ENCODE assay signal across 22 cellular contexts in genomic region chr3:183330881-183331280, GRCh38.
A peak's percentile ranks its signal among the peaks of the same experiment; 100 is the strongest.
DNase-seq lines count a peak whose midpoint lies in the region; ATAC-seq and TF ChIP-seq lines count a peak whose summit lies in the region.
"Had no signal": no experiment of that assay in that cellular context is flagged by ENCODE, and none has a peak within 500 bp of the region (broad histone marks: within the 10 kb centered on the region; RNA-seq: fewer than 3 reads in every experiment).

No MANE protein-coding gene starts in this region.

- in situ Hi-C loops in KBM-7 (cut with MboI; ENCODE audit: low pct_unique_long_range_greater_than_20kb, low sequenced_read_pairs) = no loop called here

- H3K9me3 ChIP-seq in iPS DF 6.9 (ENCODE audit: control insufficient read depth, insufficient read depth, low read length) = no peaks in the 10 kb centered on the region
- H3K9me3 ChIP-seq in heart left ventricle = no peaks in the 10 kb centered on the region
- H3K9me3 ChIP-seq: esophagus muscularis mucosa, prostate gland, testis had no signal

- peak overlapping the region; percentile 8; the same call in 2 of the 3 replicates for H3K4me3 Mint-ChIP-seq in GM23338
- H3K4me3 Mint-ChIP-seq in mesothelial cell of epicardium = no peak overlapping the region
- H3K4me3 Mint-ChIP-seq: activated CD8-positive, alpha-beta T cell treated with anti-CD3 and anti-CD28 coated beads, Interleukin-2, amount 10 ng/mL, durations not matched to agents 7 days and 5 days; activated naive CD8-positive, alpha-beta T cell; CD4-positive, alpha-beta memory T cell; immature natural killer cell; neural crest cell; stimulated activated effector memory CD8-positive, alpha-beta T cell treated with anti-CD3 and anti-CD28 coated beads, Interleukin-12 subunit alpha, Interleukin-12 subunit beta, amount 100 ng/mL, for 72 hours had no signal

- no peak for TF ChIP-seq POLR2A in heart left ventricle (IDR thresholded peaks at IDR 0.05)

- DNase-seq in GM23338 (ENCODE audit: low spot score) = peak; percentile 63
- DNase-seq in KBM-7 = peak; percentile 20
- peak; percentile 40 for DNase-seq in OCI-M1 (lab: John Stamatoyannopoulos, UW)
- DNase-seq in iPS DF 6.9 (ENCODE audit: low read depth, low spot score) = peak; percentile 45
- DNase-seq in mesothelial cell of epicardium (ENCODE audit: low spot score in 2 of 2, unreplicated experiment in 2 of 2) = no peak
- DNase-seq in heart left ventricle = no peak
- DNase-seq: activated CD4-positive, CD25-positive, alpha-beta regulatory T cell; activated CD8-positive, alpha-beta T cell treated with anti-CD3 and anti-CD28 coated beads, Interleukin-2, amount 10 ng/mL, durations not matched to agents 7 days and 5 days; CD4-positive, alpha-beta memory T cell; DND-41; effector CD8-positive, alpha-beta T cell; immature natural killer cell; MM.1S; NCI-H1436 treated with DMSO at 0.1 percent for 48 hours; NCI-H446; testis had no signal

- H4K20me1 ChIP-seq in GM23338 (replicated peaks; ENCODE audit: insufficient read depth) = no peaks in the 10 kb centered on the region

- H3K27me3 Mint-ChIP-seq in GM23338 (ENCODE audit: insufficient read depth, low read depth, poor library complexity) (peaks cover 8% of the 10 kb centered on the region), mesothelial cell of epicardium (ENCODE audit: low read depth) (no peaks in the 10 kb centered on the region)
- H3K27me3 Mint-ChIP-seq: activated naive CD8-positive, alpha-beta T cell; CD4-positive, alpha-beta memory T cell had no signal

- H3K27me3 ChIP-seq in GM23338 (ENCODE audit: insufficient read depth) = no peaks in the 10 kb centered on the region
- H3K27me3 ChIP-seq in iPS DF 6.9 (ENCODE audit: control insufficient read depth, insufficient read depth, low read length) = no peaks in the 10 kb centered on the region
- H3K27me3 ChIP-seq in heart left ventricle = no peaks in the 10 kb centered on the region
- H3K27me3 ChIP-seq: esophagus muscularis mucosa, testis had no signal

- ATAC-seq in GM23338 = peak; percentile 97
- ATAC-seq in GM18861 (IDR thresholded peaks at IDR 0.05; ENCODE audit: unreplicated experiment) = no peak
- ATAC-seq in heart left ventricle = no peak
- ATAC-seq: activated CD8-positive, alpha-beta T cell treated with anti-CD3 and anti-CD28 coated beads, Interleukin-2, amount 10 ng/mL, durations not matched to agents 7 days and 5 days; stimulated activated effector memory CD8-positive, alpha-beta T cell treated with anti-CD3 and anti-CD28 coated beads, Interleukin-12 subunit alpha, Interleukin-12 subunit beta, amount 100 ng/mL, for 72 hours had no signal

- no peak overlapping the region for H2AFZ ChIP-seq in GM23338

- no peaks in the 10 kb centered on the region for H3K9me3 Mint-ChIP-seq in GM23338
- H3K9me3 Mint-ChIP-seq in mesothelial cell of epicardium = no peaks in the 10 kb centered on the region
- H3K9me3 Mint-ChIP-seq: CD4-positive, alpha-beta memory T cell; immature natural killer cell; neural crest cell; stimulated activated effector memory CD8-positive, alpha-beta T cell treated with anti-CD3 and anti-CD28 coated beads, Interleukin-12 subunit alpha, Interleukin-12 subunit beta, amount 100 ng/mL, for 72 hours had no signal

- no peak for TF ChIP-seq CTCF in GM23338 (conservative IDR thresholded peaks at IDR 0.05; ENCODE audit: low read depth in 2 of 2)
- TF ChIP-seq CTCF in mesothelial cell of epicardium (IDR thresholded peaks at IDR 0.05; ENCODE audit: unreplicated experiment) = no peak
- no peak for TF ChIP-seq CTCF in heart left ventricle (IDR thresholded peaks at IDR 0.05)

- peak overlapping the region; percentile 46 for H3K4me2 ChIP-seq in GM23338

- no peaks in the 10 kb centered on the region; the same call in 1 of the 2 replicates for H3F3A ChIP-seq in GM23338 (replicated peaks; ENCODE audit: low read depth)

- H3K79me2 ChIP-seq in GM23338 (replicated peaks; ENCODE audit: insufficient read depth) = no peaks in the 10 kb centered on the region

- H3K4me3 ChIP-seq in GM23338 = peak overlapping the region; percentile 19; the same call in 1 of the 2 replicates
- no peak overlapping the region for H3K4me3 ChIP-seq in iPS DF 6.9 (ENCODE audit: low read length)
- no peak overlapping the region for H3K4me3 ChIP-seq in heart left ventricle
- H3K4me3 ChIP-seq: esophagus muscularis mucosa, prostate gland, testis had no signal

- H3K36me3 Mint-ChIP-seq in GM23338 (ENCODE audit: low read depth) (no peaks in the 10 kb centered on the region), mesothelial cell of epicardium (no peaks in the 10 kb centered on the region)
- H3K36me3 Mint-ChIP-seq: stimulated activated effector memory CD8-positive, alpha-beta T cell treated with anti-CD3 and anti-CD28 coated beads, Interleukin-12 subunit alpha, Interleukin-12 subunit beta, amount 100 ng/mL, for 72 hours had no signal

- H3K4me1 ChIP-seq in GM23338 (ENCODE audit: insufficient read depth) = peaks cover 27% of the 10 kb centered on the region
- H3K4me1 ChIP-seq in iPS DF 6.9 (ENCODE audit: control insufficient read depth, insufficient read depth, low read length) = peaks cover 2% of the 10 kb centered on the region
- H3K4me1 ChIP-seq in heart left ventricle = no peaks in the 10 kb centered on the region
- H3K4me1 ChIP-seq: esophagus muscularis mucosa, prostate gland, testis had no signal

- H3K4me1 Mint-ChIP-seq in GM23338 = peaks cover 30% of the 10 kb centered on the region
- peaks cover 11% of the 10 kb centered on the region for H3K4me1 Mint-ChIP-seq in mesothelial cell of epicardium
- H3K4me1 Mint-ChIP-seq: immature natural killer cell, neural crest cell had no signal

- H3K27ac Mint-ChIP-seq in GM23338 (peak overlapping the region; percentile 29), mesothelial cell of epicardium (no peak overlapping the region)
- H3K27ac Mint-ChIP-seq: activated naive CD8-positive, alpha-beta T cell; CD4-positive, alpha-beta memory T cell; immature natural killer cell; stimulated activated effector memory CD8-positive, alpha-beta T cell treated with anti-CD3 and anti-CD28 coated beads, Interleukin-12 subunit alpha, Interleukin-12 subunit beta, amount 100 ng/mL, for 72 hours had no signal

- intact Hi-C loops in heart left ventricle (cut with DNase I) = no loop called here

- no peaks in the 10 kb centered on the region for H3K9me2 ChIP-seq in GM23338 (ENCODE audit: insufficient read depth)

- no peaks in the 10 kb centered on the region for H3K36me3 ChIP-seq in GM23338 (ENCODE audit: insufficient read depth)
- H3K36me3 ChIP-seq in iPS DF 6.9 (ENCODE audit: control insufficient read depth, insufficient read depth, low read length) = no peaks in the 10 kb centered on the region
- H3K36me3 ChIP-seq in heart left ventricle = no peaks in the 10 kb centered on the region
- H3K36me3 ChIP-seq: esophagus muscularis mucosa, prostate gland had no signal

- H3K27ac ChIP-seq in GM23338 (ENCODE audit: low read depth) (peak overlapping the region; percentile 61; the same call in 1 of the 2 replicates), iPS DF 6.9 (ENCODE audit: low read length) (no peak overlapping the region), heart left ventricle (no peak overlapping the region)
- H3K27ac ChIP-seq: esophagus muscularis mucosa, prostate gland, testis had no signal

- WGBS in iPS DF 6.9 (ENCODE audit: insufficient coverage, insufficient read length) = no CpG with 5 or more reads among the region's 3 CpGs
- 79 to 96% (median 85%) methylated on average over 3 of the region's 3 CpGs for WGBS in heart left ventricle, 4 donors

TF ChIP-seq in GM23338, 12 proteins besides CTCF, POLR2A, EP300 and RAD21 (continues in another document):
- TF ChIP-seq NANOG (IDR thresholded peaks at IDR 0.05; ENCODE audit: borderline replicate concordance) (no peak), REST (IDR thresholded peaks at IDR 0.05; ENCODE audit: unreplicated experiment) (no peak), ZNF114 (CRISPR knock-in tag; IDR thresholded peaks at IDR 0.05) (no peak)

Comparison
In these comparisons a context has a peak if more than half of its experiments do, and no peak if none do; other contexts are left out.
1. DNase-seq: peak in GM23338 (single experiment), KBM-7 (single experiment), OCI-M1 (single experiment) and iPS DF 6.9 (single experiment); none in mesothelial cell of epicardium (0 of 2) and heart left ventricle (0 of 5).